Comparison of ENCODE assay signal across 25 cellular contexts in the genomic region with DNA sequence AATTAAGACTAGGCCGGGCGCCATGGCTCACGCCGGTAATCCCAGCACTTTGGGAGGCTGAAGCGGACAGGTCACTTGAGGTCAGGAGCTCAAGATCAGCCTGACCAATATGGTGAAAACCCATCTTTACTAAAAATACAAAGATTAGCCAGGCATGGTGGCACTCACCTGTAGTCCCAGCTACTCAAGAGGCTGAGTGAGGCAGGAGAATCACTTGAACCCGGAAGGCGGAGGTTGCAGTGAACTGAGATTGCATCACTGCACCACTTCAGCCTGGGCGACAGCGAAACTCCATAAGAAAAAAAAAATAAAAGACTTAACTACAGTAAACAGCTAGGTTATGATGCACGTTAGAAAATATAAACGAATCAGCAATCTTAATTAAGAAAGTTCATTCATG.
"Had no signal": no experiment of that assay in that cellular context is flagged by ENCODE, and none has a peak within 500 bp of the region (broad histone marks: within the 10 kb centered on the region; RNA-seq: fewer than 3 reads in every experiment).

No MANE protein-coding gene starts in this region.

- H3K36me3 ChIP-seq: brain microvascular endothelial cell, WERI-Rb-1 had no signal

- H3K27ac ChIP-seq: brain microvascular endothelial cell, coronary artery, dorsolateral prefrontal cortex, WERI-Rb-1 had no signal

- H3K4me3 ChIP-seq: coronary artery, dorsolateral prefrontal cortex had no signal

- H3K27me3 ChIP-seq: brain microvascular endothelial cell had no signal

- DNase-seq: activated B cell treated with CpG ODN at 0.5 μM for 24 hours; activated CD4-positive, alpha-beta T cell treated with anti-CD3 and anti-CD28 coated beads for 48 hours; activated CD4-positive, alpha-beta T cell treated with anti-CD3 and anti-CD28 coated beads, Interleukin-2, amount 50 U/mL, for 1 hour; activated CD4-positive, alpha-beta T cell treated with anti-CD3 and anti-CD28 coated beads, Interleukin-2, amount 50 U/mL, for 48 hours; activated CD8-positive, alpha-beta memory T cell treated with anti-CD3 and anti-CD28 coated beads for 24 hours; activated CD8-positive, alpha-beta T cell treated with anti-CD3 and anti-CD28 coated beads for 36 hours; activated effector memory CD4-positive, alpha-beta T cell treated with Interleukin-2 at 50 U/mL for 16 hours; activated gamma-delta T cell treated with Interleukin-2 at 50 U/mL for 16 hours; activated naive CD4-positive, alpha-beta T cell treated with anti-CD3 and anti-CD28 coated beads, Interleukin-2, amount 50 U/mL, for 16 hours; activated naive CD4-positive, alpha-beta T cell treated with Interleukin-2 at 50 U/mL for 16 hours; activated T-cell treated with anti-CD3 and anti-CD28 coated beads, Interleukin-2, amount 50 U/mL, for 4 hours; amniotic stem cell; anterior cingulate cortex; brain microvascular endothelial cell; dorsolateral prefrontal cortex; effector memory CD4-positive, alpha-beta T cell; endodermal cell; foreskin fibroblast; T-cell; T-helper 9 cell; WERI-Rb-1 had no signal

- ATAC-seq: activated CD4-positive, CD25-positive, alpha-beta regulatory T cell treated with anti-CD3 and anti-CD28 coated beads, Interleukin-2, amount 50 U/mL, for 24 hours; activated CD8-positive, alpha-beta T cell treated with anti-CD3 and anti-CD28 coated beads for 36 hours; activated T-cell treated with anti-CD3 and anti-CD28 coated beads, Interleukin-2, amount 50 U/mL, for 4 hours; activated T-helper 17 cell treated with anti-CD3 and anti-CD28 coated beads, Interleukin-2, amount 50 U/mL, for 72 hours; esophagus mucosa; T-cell had no signal
